ENCODE assay signal across 11 cellular contexts in genomic region chr2:236972491-236973379, GRCh38.
DNase-seq lines count a peak whose midpoint lies in the region; ATAC-seq and TF ChIP-seq lines count a peak whose summit lies in the region.
"Had no signal": no experiment of that assay in that cellular context is flagged by ENCODE, and none has a peak within 500 bp of the region (broad histone marks: within the 10 kb centered on the region; RNA-seq: fewer than 3 reads in every experiment).

No MANE protein-coding gene starts in this region.

- peaks cover 0 to 10% (median 2%) of the 10 kb centered on the region in 4 donors for H3K4me1 ChIP-seq in transverse colon

- peak; percentile 30 for DNase-seq in NCI-H2196 (lab: John Stamatoyannopoulos, UW; ENCODE audit: unreplicated experiment)
- DNase-seq in NCI-H2196 treated with DMSO at 0.1 percent for 48 hours (lab: John Stamatoyannopoulos, UW; ENCODE audit: unreplicated experiment): no peak
- DNase-seq in activated CD8-positive, alpha-beta T cell treated with anti-CD3 and anti-CD28 coated beads for 36 hours: no peak
- peak; percentile 78 for DNase-seq in islet precursor cell
- peak; percentile 31 for DNase-seq in transverse colon
- DNase-seq in activated T-cell treated with anti-CD3 and anti-CD28 coated beads, Interleukin-2, amount 50 U/mL, for 1 hour: no peak

- intact Hi-C loops in activated CD8-positive, alpha-beta T cell treated with anti-CD3 and anti-CD28 coated beads for 36 hours (cut with micrococcal nuclease): no loop called here
- intact Hi-C loops in transverse colon (cut with DNase I; ENCODE audit: low total_unique reads): no loop called here

- H3K36me3 ChIP-seq in transverse colon: no peaks in the 10 kb centered on the region

- no peak for ATAC-seq in activated CD8-positive, alpha-beta T cell treated with anti-CD3 and anti-CD28 coated beads for 36 hours
- no peak for ATAC-seq in HG03342 (IDR thresholded peaks at IDR 0.05; ENCODE audit: unreplicated experiment)
- ATAC-seq in GM21786 (IDR thresholded peaks at IDR 0.05; ENCODE audit: unreplicated experiment): no peak

- WGBS in transverse colon (ENCODE audit: low coverage in 1 of 2), 2 donors: 66 to 69% methylated on average over 3 to 11 of the region's 11 CpGs

- in situ Hi-C loops in transverse colon (cut with MboI; ENCODE audit: low pct_ligation_motif_present in 1 of 4, low pct_unique_long_range_greater_than_20kb in 1 of 4, low sequenced_read_pairs in 3 of 4): no loop called here

- no peaks in the 10 kb centered on the region for H3K27me3 ChIP-seq in transverse colon

- no peaks in the 10 kb centered on the region for H3K9me3 Mint-ChIP-seq in activated CD8-positive, alpha-beta T cell treated with anti-CD3 and anti-CD28 coated beads for 36 hours
- H3K9me3 Mint-ChIP-seq: stimulated activated naive CD8-positive, alpha-beta T cell treated with anti-CD3 and anti-CD28 coated beads, Interleukin-15, Interleukin-2, amounts not matched to agents 100 ng/mL and 50 ng/mL, for 24 hours had no signal

- no peak for TF ChIP-seq POLR2A in transverse colon (IDR thresholded peaks at IDR 0.05)

- H3K9me3 ChIP-seq in transverse colon: no peaks in the 10 kb centered on the region

- no peak overlapping the region for H3K27ac ChIP-seq in transverse colon
- H3K27ac ChIP-seq: VCaP had no signal

- H3K27ac Mint-ChIP-seq in activated CD8-positive, alpha-beta T cell treated with anti-CD3 and anti-CD28 coated beads for 36 hours: peak overlapping the region; percentile 1
- H3K27ac Mint-ChIP-seq: B cell; stimulated activated naive CD8-positive, alpha-beta T cell treated with anti-CD3 and anti-CD28 coated beads, Interleukin-15, Interleukin-2, amounts not matched to agents 100 ng/mL and 50 ng/mL, for 24 hours had no signal

- H3K27me3 Mint-ChIP-seq in activated CD8-positive, alpha-beta T cell treated with anti-CD3 and anti-CD28 coated beads for 36 hours: no peaks in the 10 kb centered on the region
- H3K27me3 Mint-ChIP-seq: stimulated activated naive CD8-positive, alpha-beta T cell treated with anti-CD3 and anti-CD28 coated beads, Interleukin-15, Interleukin-2, amounts not matched to agents 100 ng/mL and 50 ng/mL, for 24 hours had no signal

- no peaks in the 10 kb centered on the region for H3K36me3 Mint-ChIP-seq in activated CD8-positive, alpha-beta T cell treated with anti-CD3 and anti-CD28 coated beads for 36 hours (ENCODE audit: low read depth)

- CTCF ChIA-PET in activated CD8-positive, alpha-beta T cell treated with anti-CD3 and anti-CD28 coated beads for 36 hours (lab: Charles Lee): no interaction called here

- H3K4me3 ChIP-seq in transverse colon: no peak overlapping the region

- POLR2A ChIA-PET in activated CD8-positive, alpha-beta T cell treated with anti-CD3 and anti-CD28 coated beads for 36 hours (lab: Charles Lee): interaction anchor here (1.0 kb wide), 1 partner anchor 15 kb away, joined by 4 read pairs; no protein-coding TSS in a partner anchor

- peaks cover 37% of the 10 kb centered on the region for H3K4me1 Mint-ChIP-seq in activated CD8-positive, alpha-beta T cell treated with anti-CD3 and anti-CD28 coated beads for 36 hours (ENCODE audit: low read depth)
- H3K4me1 Mint-ChIP-seq: B cell had no signal

- no peak overlapping the region for H3K4me3 Mint-ChIP-seq in activated CD8-positive, alpha-beta T cell treated with anti-CD3 and anti-CD28 coated beads for 36 hours
- H3K4me3 Mint-ChIP-seq: B cell; stimulated activated naive CD8-positive, alpha-beta T cell treated with anti-CD3 and anti-CD28 coated beads, Interleukin-15, Interleukin-2, amounts not matched to agents 100 ng/mL and 50 ng/mL, for 24 hours had no signal

- no peak for TF ChIP-seq EP300 in transverse colon (IDR thresholded peaks at IDR 0.05; ENCODE audit: low read depth)

- TF ChIP-seq CTCF in activated CD8-positive, alpha-beta T cell treated with anti-CD3 and anti-CD28 coated beads for 36 hours (IDR thresholded peaks at IDR 0.05): no peak
- no peak for TF ChIP-seq CTCF in transverse colon (IDR thresholded peaks at IDR 0.05)

Comparison
In these comparisons a context has a peak if more than half of its experiments do, and no peak if none do; other contexts are left out.
1. DNase-seq: peak in NCI-H2196 (single experiment), islet precursor cell (single experiment) and transverse colon (single experiment); none in NCI-H2196 treated with DMSO at 0.1 percent for 48 hours (single experiment), activated CD8-positive, alpha-beta T cell treated with anti-CD3 and anti-CD28 coated beads for 36 hours (single experiment) and activated T-cell treated with anti-CD3 and anti-CD28 coated beads, Interleukin-2, amount 50 U/mL, for 1 hour (single experiment).